ENCODE assay signal across 23 cellular contexts in the genomic region with DNA sequence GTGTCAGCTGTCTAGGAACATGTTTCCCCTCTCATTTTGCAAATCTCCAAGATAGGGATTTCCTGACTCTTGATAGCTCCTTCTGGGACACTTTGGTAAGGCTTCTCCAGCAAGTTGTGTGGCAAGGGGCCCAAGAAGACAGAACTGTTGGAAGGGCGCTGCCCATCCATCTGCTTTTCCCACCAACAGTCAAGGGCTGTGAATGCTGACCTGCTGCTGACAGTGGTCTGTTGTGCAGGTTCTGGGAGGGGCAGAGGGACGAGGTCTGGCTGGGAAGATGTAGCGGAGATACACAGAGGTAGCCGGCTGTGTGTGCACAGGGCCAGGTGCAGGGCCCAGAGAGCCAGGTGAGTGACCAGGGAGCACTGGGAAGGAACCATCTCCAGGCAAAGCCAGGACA. TPM values are rescaled to one million over a fixed set of nuclear protein-coding genes. Genes with fewer than 3 reads are reported as not detected.
DNase-seq lines count a peak whose midpoint lies in the region; ATAC-seq, FAIRE-seq and TF ChIP-seq lines count a peak whose summit lies in the region.
"Had no signal": no experiment of that assay in that cellular context is flagged by ENCODE, and none has a peak within 500 bp of the region (broad histone marks: within the 10 kb centered on the region; RNA-seq: fewer than 3 reads in every experiment).

No MANE protein-coding gene starts in this region.

- no peak for FAIRE-seq in GM12891 (lab: Jason Lieb, UNC)
- FAIRE-seq: keratinocyte had no signal

- peak overlapping the region; percentile 73 for H3K27ac ChIP-seq in RWPE1
- peak overlapping the region in 3 of 4 donors; percentile 38 to 61 (median 58) for H3K27ac ChIP-seq in upper lobe of left lung
- H3K27ac ChIP-seq: gastrocnemius medialis had no signal

- 85 to 88% methylated on average over 4 of the region's 4 CpGs for WGBS in upper lobe of left lung, 2 donors

- peaks cover 19% of the 10 kb centered on the region for H3K27me3 Mint-ChIP-seq in glutamatergic neuron (ENCODE audit: unreplicated experiment)
- H3K27me3 Mint-ChIP-seq: activated CD4-positive, alpha-beta T cell treated with anti-CD3 and anti-CD28 coated beads, Interleukin-2, amount 10 ng/mL, durations not matched to agents 24 days and 14 days had no signal

- CTCF ChIA-PET in RWPE1 (lab: Yijun Ruan, JAX), result no interaction called here

- no peak for TF ChIP-seq CTCF in RWPE1 (conservative IDR thresholded peaks at IDR 0.05; ENCODE audit: low read depth)
- no peak for TF ChIP-seq CTCF in glutamatergic neuron (IDR thresholded peaks at IDR 0.05; ENCODE audit: partially characterized antibody, unreplicated experiment)
- no peak for TF ChIP-seq CTCF in upper lobe of left lung (IDR thresholded peaks at IDR 0.05)

- H3K4me3 ChIP-seq in upper lobe of left lung, result no peak overlapping the region
- H3K4me3 ChIP-seq: gastrocnemius medialis had no signal

- TF ChIP-seq POLR2A in upper lobe of left lung (IDR thresholded peaks at IDR 0.05), result no peak
- no peak for TF ChIP-seq POLR2A in GM12891 (IDR thresholded peaks at IDR 0.05; ENCODE audit: low read depth, low read length)

- peak overlapping the region; percentile 82 for H3K4me3 Mint-ChIP-seq in glutamatergic neuron (ENCODE audit: unreplicated experiment)
- H3K4me3 Mint-ChIP-seq: activated CD4-positive, alpha-beta T cell treated with anti-CD3 and anti-CD28 coated beads, Interleukin-2, amount 10 ng/mL, durations not matched to agents 24 days and 14 days; CD8-positive, alpha-beta memory T cell had no signal

- peaks cover 0 to 14% (median 0%) of the 10 kb centered on the region in 4 donors for H3K36me3 ChIP-seq in upper lobe of left lung
- H3K36me3 ChIP-seq: gastrocnemius medialis had no signal

- H3K9me3 Mint-ChIP-seq in glutamatergic neuron (ENCODE audit: unreplicated experiment), result peaks cover 25% of the 10 kb centered on the region
- H3K9me3 Mint-ChIP-seq: activated CD4-positive, alpha-beta T cell treated with anti-CD3 and anti-CD28 coated beads, Interleukin-2, amount 10 ng/mL, durations not matched to agents 24 days and 14 days; CD8-positive, alpha-beta memory T cell had no signal

- POLR2A ChIA-PET in RWPE1 (lab: Yijun Ruan, JAX; ENCODE audit: low non-redundant PET), result no interaction called here

- peak; percentile 8 for DNase-seq in left cardiac atrium
- no peak for DNase-seq in Right ventricle myocardium superior
- no peak for DNase-seq in RWPE1 (ENCODE audit: low spot score)
- no peak for DNase-seq in glutamatergic neuron
- no peak for DNase-seq in upper lobe of left lung
- no peak for DNase-seq in GM12891 (ENCODE audit: insufficient read length, low spot score)
- no peak for DNase-seq in NCI-H1105 treated with DMSO at 0.1 percent for 48 hours (lab: John Stamatoyannopoulos, UW)
- no peak for DNase-seq in SKM-1 (lab: John Stamatoyannopoulos, UW; ENCODE audit: unreplicated experiment)
- DNase-seq: activated CD4-positive, alpha-beta T cell treated with anti-CD3 and anti-CD28 coated beads, Interleukin-2, amount 10 ng/mL, durations not matched to agents 24 days and 14 days; activated CD8-positive, alpha-beta memory T cell treated with anti-CD3 and anti-CD28 coated beads, Interleukin-2, amount 50 U/mL, for 4 hours; activated effector memory CD4-positive, alpha-beta T cell treated with Interleukin-2 at 50 U/mL for 16 hours; CD8-positive, alpha-beta memory T cell; central memory CD4-positive, alpha-beta T cell; erythroblast; gastrocnemius medialis; Kasumi-1; mammary epithelial cell; SHP77 treated with DMSO at 0.1 percent for 48 hours; stimulated activated CD4-positive, alpha-beta T cell treated with anti-CD3 and anti-CD28 coated beads, Interleukin-15, amount 100 ng/mL, for 24 hours had no signal

- H3K4me1 ChIP-seq in upper lobe of left lung, result peaks cover 19 to 50% (median 33%) of the 10 kb centered on the region in 4 donors
- H3K4me1 ChIP-seq: gastrocnemius medialis had no signal

- no peak for TF ChIP-seq EP300 in upper lobe of left lung (IDR thresholded peaks at IDR 0.05)

- ATAC-seq in left cardiac atrium (no peak), Right ventricle myocardium superior (ENCODE audit: poor library complexity) (no peak), upper lobe of left lung (ENCODE audit: low FRiP score in 2 of 2) (no peak)
- ATAC-seq: gastrocnemius medialis had no signal

- H3K9me3 ChIP-seq in upper lobe of left lung, result no peaks in the 10 kb centered on the region
- H3K9me3 ChIP-seq: gastrocnemius medialis had no signal

- peak overlapping the region; percentile 98 for H3K27ac Mint-ChIP-seq in glutamatergic neuron (ENCODE audit: unreplicated experiment)

- peaks cover 55% of the 10 kb centered on the region for H3K4me1 Mint-ChIP-seq in glutamatergic neuron (ENCODE audit: low read depth, unreplicated experiment)

- H3K27me3 ChIP-seq in upper lobe of left lung, result no peaks in the 10 kb centered on the region
- H3K27me3 ChIP-seq: gastrocnemius medialis had no signal

- peaks cover 6% of the 10 kb centered on the region for H3K36me3 Mint-ChIP-seq in glutamatergic neuron (ENCODE audit: unreplicated experiment)

- intact Hi-C loops in left cardiac atrium (cut with DNase I) (no loop called here), Right ventricle myocardium superior (cut with DNase I) (no loop called here)

TF ChIP-seq in GM12891, 5 proteins besides CTCF, POLR2A, EP300 and RAD21:
- TF ChIP-seq TAF1 (IDR thresholded peaks at IDR 0.05; ENCODE audit: low read depth, low read length), result no peak
- TF ChIP-seq POLR2AphosphoS5 (IDR thresholded peaks at IDR 0.05; ENCODE audit: low read depth, low read length), result no peak
- TF ChIP-seq SPI1 (IDR thresholded peaks at IDR 0.05; ENCODE audit: low read depth, low read length), result no peak
- TF ChIP-seq PAX5 (IDR thresholded peaks at IDR 0.05; ENCODE audit: insufficient read depth, low read length, severe bottlenecking), result no peak
- TF ChIP-seq POU2F2 (IDR thresholded peaks at IDR 0.05; ENCODE audit: low read depth, low read length), result no peak
TF ChIP-seq in GM12891: peak in this region for 0.

RNA-seq across cellular contexts. Expression of a gene that starts 12.2 kb away (rescaled TPM):
- total RNA-seq in left cardiac atrium, result 10 to 100 TPM; 28.0 to 47.1 TPM
- total RNA-seq in Right ventricle myocardium superior, result 28.2 TPM
- total RNA-seq in glutamatergic neuron (ENCODE audit: unreplicated experiment), result 268 TPM
- 100 to 1,000 TPM in 1 of 6 donors, 10 to 100 TPM in 5; 47.1 to 105 (median 68.6) TPM for total RNA-seq in upper lobe of left lung
- polyA plus RNA-seq in GM12891 (2012; ENCODE audit: low read depth, missing spikeins), result 12.5 TPM

RNA-seq across cellular contexts. Expression of a gene that starts 47.3 kb away (rescaled TPM):
- total RNA-seq in left cardiac atrium (1 to 10 TPM; 1.0 to 1.3 TPM), Right ventricle myocardium superior (0.35 TPM), glutamatergic neuron (ENCODE audit: unreplicated experiment) (2.0 TPM), upper lobe of left lung (10 to 100 TPM in 1 of 6 donors, 1 to 10 TPM in 5; 2.6 to 17.5 (median 8.4) TPM)
- polyA plus RNA-seq in GM12891 (2012; ENCODE audit: low read depth, missing spikeins), result 0.15 TPM
- total RNA-seq: activated CD4-positive, alpha-beta T cell treated with anti-CD3 and anti-CD28 coated beads, Interleukin-2, amount 10 ng/mL, durations not matched to agents 24 days and 14 days had no signal

RNA-seq across cellular contexts. Expression of a gene that starts 50.8 kb away (rescaled TPM):
- total RNA-seq in left cardiac atrium, result not detected
- total RNA-seq in Right ventricle myocardium superior, result not detected
- 1.7 TPM for total RNA-seq in glutamatergic neuron (ENCODE audit: unreplicated experiment)
- 1 to 10 TPM in 5 of 6 donors, not detected in 1; 1.1 to 5.2 (median 2.7) TPM for total RNA-seq in upper lobe of left lung
- 0.72 TPM for polyA plus RNA-seq in GM12891 (2012; ENCODE audit: low read depth, missing spikeins)
- total RNA-seq: activated CD4-positive, alpha-beta T cell treated with anti-CD3 and anti-CD28 coated beads, Interleukin-2, amount 10 ng/mL, durations not matched to agents 24 days and 14 days; CD8-positive, alpha-beta memory T cell; Daoy; gastrocnemius medialis; myocyte; osteocyte had no signal
- polyA plus RNA-seq: keratinocyte, mammary epithelial cell had no signal
